Comparison of ENCODE assay signal across 1 cellular context in genomic region chr4:174457468-174457867, GRCh38.
TF ChIP-seq lines count a peak whose summit lies in the region.

No MANE protein-coding gene starts in this region.

TF ChIP-seq in K562, 482 proteins besides CTCF, POLR2A, EP300 and RAD21 (continued from another document):
- TF ChIP-seq ZNF280A (IDR thresholded peaks at IDR 0.05; ENCODE audit: low read depth, partially characterized antibody) (no peak), NFIX (CRISPR knock-in tag; IDR thresholded peaks at IDR 0.05; ENCODE audit: low read depth) (no peak), ELF2 (CRISPR knock-in tag; IDR thresholded peaks at IDR 0.05) (no peak), SIRT6 (IDR thresholded peaks at IDR 0.05; ENCODE audit: low read depth, low read length) (no peak), PPARD (CRISPR knock-in tag; IDR thresholded peaks at IDR 0.05) (no peak), SP1 (CRISPR knock-in tag; IDR thresholded peaks at IDR 0.05) (no peak), IRF9 (tag; IDR thresholded peaks at IDR 0.05) (no peak), BMI1 (IDR thresholded peaks at IDR 0.05; ENCODE audit: low read length) (no peak), ZNF3 (CRISPR knock-in tag; IDR thresholded peaks at IDR 0.05) (no peak), STAT5B (CRISPR knock-in tag; IDR thresholded peaks at IDR 0.05) (no peak), VEZF1 (CRISPR knock-in tag; IDR thresholded peaks at IDR 0.05) (no peak), FOS (IDR thresholded peaks at IDR 0.05; ENCODE audit: extremely low read depth, insufficient read length) (no peak), PKNOX1 (IDR thresholded peaks at IDR 0.05) (no peak)
TF ChIP-seq in K562: peak in this region for 0.
